Comparison of ENCODE assay signal across 34 cellular contexts in genomic region chr7:50431906-50432305, GRCh38. TPM values are rescaled to one million over a fixed set of nuclear protein-coding genes. Genes with fewer than 3 reads are reported as not detected.
DNase-seq lines count a peak whose midpoint lies in the region; ATAC-seq, FAIRE-seq and TF ChIP-seq lines count a peak whose summit lies in the region.
"Had no signal": no experiment of that assay in that cellular context is flagged by ENCODE, and none has a peak within 500 bp of the region (broad histone marks: within the 10 kb centered on the region; RNA-seq: fewer than 3 reads in every experiment).

No MANE protein-coding gene starts in this region.

- peak in 1 of 2 experiments; percentile 45; a peak in 1 of 4 replicates for TF ChIP-seq EP300 in SK-N-SH (IDR thresholded peaks at IDR 0.05; ENCODE audit: borderline replicate concordance in 1 of 2, low read depth in 1 of 2, low read length in 1 of 2)

- H3K36me3 ChIP-seq in SK-N-SH (replicated peaks in 1 of 2; ENCODE audit: control insufficient read depth in 1 of 2, insufficient read depth in 2 of 2, low read length in 1 of 2) = peaks cover 0 to 3% of the 10 kb centered on the region in 2 experiments
- no peaks in the 10 kb centered on the region for H3K36me3 ChIP-seq in adipocyte (ENCODE audit: control insufficient read depth, insufficient read depth, low read length, severe bottlenecking)
- H3K36me3 ChIP-seq: BE2C had no signal

- H3K9ac ChIP-seq in SK-N-SH (no peak overlapping the region), adipocyte (ENCODE audit: low read length) (no peak overlapping the region)
- H3K9ac ChIP-seq: BLaER1; BLaER1 treated with 17β-estradiol and CSF1 and Interleukin-3, amounts not matched to agents 10 nM and 100 nM had no signal

- no peak for DNase-seq in SK-N-SH
- DNase-seq in adipocyte (ENCODE audit: low read depth) = peak; percentile 15
- DNase-seq in stimulated activated naive B cell treated with anti-CD40 and anti-IgM and Interleukin-4, amounts not matched to agents 10 μg/mL and 1 μg/mL and 100 μg/mL, for 72 hours = no peak
- no peak for DNase-seq in GM12891 (ENCODE audit: insufficient read length, low spot score)
- no peak for DNase-seq in NCI-H2227 treated with DMSO at 0.1 percent for 48 hours (lab: John Stamatoyannopoulos, UW)
- DNase-seq: 8988T; ACHN; AML-193; BE2C; Caco-2; Calu3; CD4-positive, alpha-beta memory T cell; CD4-positive, alpha-beta T cell; CD4-positive, CD25-positive, alpha-beta regulatory T cell; CD8-positive, alpha-beta memory T cell; CD8-positive, alpha-beta T cell; COR-L47; DMS 273 treated with DMSO at 0.1 percent for 48 hours; DMS153; DMS53; DMS79; DMS79 treated with DMSO at 0.1 percent for 48 hours; DND-41; EL had no signal

- H3K36me3 Mint-ChIP-seq in stimulated activated naive B cell treated with anti-CD40 and anti-IgM and Interleukin-4, amounts not matched to agents 10 μg/mL and 1 μg/mL and 100 μg/mL, for 72 hours = peaks cover 2 to 7% of the 10 kb centered on the region in 2 donors
- H3K36me3 Mint-ChIP-seq: CD4-positive, alpha-beta memory T cell had no signal

- 39% methylated on average over 3 of the region's 3 CpGs for WGBS in SK-N-SH (ENCODE audit: low lambda C conversion rate)

- H3K4me1 ChIP-seq in SK-N-SH (ENCODE audit: control insufficient read depth in 1 of 2, insufficient read depth in 2 of 2, low read depth in 1 of 2, low read length in 1 of 2) (peaks cover 0 to 12% of the 10 kb centered on the region in 2 experiments; a peak in 2 of 4 replicates), adipocyte (ENCODE audit: control insufficient read depth, insufficient read depth, low read length) (peaks cover 12% of the 10 kb centered on the region)
- H3K4me1 ChIP-seq: BE2C, BLaER1 had no signal

- no peaks in the 10 kb centered on the region for H3K27me3 ChIP-seq in SK-N-SH (ENCODE audit: insufficient read depth)
- H3K27me3 ChIP-seq in adipocyte (replicated peaks; ENCODE audit: control insufficient read depth, insufficient read depth, low read length) = no peaks in the 10 kb centered on the region
- H3K27me3 ChIP-seq: BE2C; BLaER1; BLaER1 treated with 17β-estradiol and CSF1 and Interleukin-3, amounts not matched to agents 10 nM and 100 nM had no signal

- POLR2A ChIA-PET in SK-N-SH (lab: Yijun Ruan, JAX) = no interaction called here

- no peak for FAIRE-seq in GM12891 (lab: Jason Lieb, UNC)
- FAIRE-seq: A204.1, A549, D721Med had no signal

- H3K4me3 Mint-ChIP-seq in stimulated activated naive B cell treated with anti-CD40 and anti-IgM and Interleukin-4, amounts not matched to agents 10 μg/mL and 1 μg/mL and 100 μg/mL, for 72 hours = no peak overlapping the region
- H3K4me3 Mint-ChIP-seq: B cell; CD14-positive monocyte; CD4-positive, alpha-beta memory T cell; CD4-positive, alpha-beta T cell; CD4-positive, CD25-positive, alpha-beta regulatory T cell; CD8-positive, alpha-beta memory T cell; CD8-positive, alpha-beta T cell had no signal

- H3K27ac Mint-ChIP-seq in stimulated activated naive B cell treated with anti-CD40 and anti-IgM and Interleukin-4, amounts not matched to agents 10 μg/mL and 1 μg/mL and 100 μg/mL, for 72 hours = no peak overlapping the region
- H3K27ac Mint-ChIP-seq: B cell; CD14-positive monocyte; CD4-positive, alpha-beta memory T cell; CD4-positive, alpha-beta T cell; CD8-positive, alpha-beta T cell had no signal

- no peaks in the 10 kb centered on the region for H3K9me2 ChIP-seq in SK-N-SH

- H2AFZ ChIP-seq in SK-N-SH (ENCODE audit: low read depth) = no peak overlapping the region

- H4K20me1 ChIP-seq in SK-N-SH (ENCODE audit: insufficient read depth) = no peaks in the 10 kb centered on the region
- H4K20me1 ChIP-seq: BLaER1; BLaER1 treated with 17β-estradiol and CSF1 and Interleukin-3, amounts not matched to agents 10 nM and 100 nM had no signal

- TF ChIP-seq POLR2A in GM12891 (IDR thresholded peaks at IDR 0.05; ENCODE audit: low read depth, low read length) = no peak

- TF ChIP-seq RAD21 in SK-N-SH (IDR thresholded peaks at IDR 0.05; ENCODE audit: low read length) = no peak

- no peak overlapping the region; a peak in 1 of 4 replicates for H3K27ac ChIP-seq in SK-N-SH (ENCODE audit: low read depth in 2 of 2, low read length in 1 of 2)
- H3K27ac ChIP-seq: 22Rv1; A549; BLaER1; BLaER1 treated with 17β-estradiol and CSF1 and Interleukin-3, amounts not matched to agents 10 nM and 100 nM; C4-2B had no signal

- H3K79me2 ChIP-seq in SK-N-SH (ENCODE audit: insufficient read depth) = no peaks in the 10 kb centered on the region

- no peak overlapping the region for H3K4me2 ChIP-seq in SK-N-SH
- H3K4me2 ChIP-seq: A549; BLaER1; BLaER1 treated with 17β-estradiol and CSF1 and Interleukin-3, amounts not matched to agents 10 nM and 100 nM had no signal

- no peak for ATAC-seq in SK-N-SH treated with all-trans-retinoic acid at 6 μM for 48 hours
- no peak for ATAC-seq in stimulated activated naive B cell treated with anti-CD40 and anti-IgM and Interleukin-4, amounts not matched to agents 10 μg/mL and 1 μg/mL and 100 μg/mL, for 72 hours (replicated peaks)
- ATAC-seq: A549; CD8-positive, alpha-beta T cell had no signal

- TF ChIP-seq CTCF in SK-N-SH (IDR thresholded peaks at IDR 0.05) = no peak

- no peaks in the 10 kb centered on the region for H3K27me3 Mint-ChIP-seq in stimulated activated naive B cell treated with anti-CD40 and anti-IgM and Interleukin-4, amounts not matched to agents 10 μg/mL and 1 μg/mL and 100 μg/mL, for 72 hours
- H3K27me3 Mint-ChIP-seq: B cell; CD4-positive, alpha-beta memory T cell; CD4-positive, alpha-beta T cell; CD4-positive, CD25-positive, alpha-beta regulatory T cell; CD8-positive, alpha-beta memory T cell had no signal

- H3K4me1 Mint-ChIP-seq in stimulated activated naive B cell treated with anti-CD40 and anti-IgM and Interleukin-4, amounts not matched to agents 10 μg/mL and 1 μg/mL and 100 μg/mL, for 72 hours = peaks cover 0 to 2% of the 10 kb centered on the region in 2 donors
- H3K4me1 Mint-ChIP-seq: B cell; CD4-positive, alpha-beta memory T cell; CD8-positive, alpha-beta memory T cell had no signal

- CTCF ChIA-PET in SK-N-SH (lab: Yijun Ruan, JAX) = interaction anchor here (1.3 to 2.4 kb wide), 8 partner anchors 8 to 281 kb away, joined by 3 to 11 read pairs (median 4); no protein-coding TSS in a partner anchor

- H3K9me3 ChIP-seq in SK-N-SH (no peaks in the 10 kb centered on the region), adipocyte (ENCODE audit: control insufficient read depth, low read length) (no peaks in the 10 kb centered on the region)
- H3K9me3 ChIP-seq: A549; BE2C; BLaER1; BLaER1 treated with 17β-estradiol and CSF1 and Interleukin-3, amounts not matched to agents 10 nM and 100 nM; Caco-2 had no signal

- peaks cover 13% of the 10 kb centered on the region for H3F3A ChIP-seq in SK-N-SH (replicated peaks; ENCODE audit: insufficient read depth)

- no peaks in the 10 kb centered on the region for H3K9me3 Mint-ChIP-seq in stimulated activated naive B cell treated with anti-CD40 and anti-IgM and Interleukin-4, amounts not matched to agents 10 μg/mL and 1 μg/mL and 100 μg/mL, for 72 hours
- H3K9me3 Mint-ChIP-seq: CD14-positive monocyte; CD4-positive, alpha-beta memory T cell; CD4-positive, alpha-beta T cell; CD4-positive, CD25-positive, alpha-beta regulatory T cell; CD8-positive, alpha-beta memory T cell; CD8-positive, alpha-beta T cell had no signal

- H3K4me3 ChIP-seq in SK-N-SH (ENCODE audit: low read depth in 2 of 2, low read length in 1 of 2) (no peak overlapping the region), adipocyte (ENCODE audit: low read length) (no peak overlapping the region)
- H3K4me3 ChIP-seq: A549; BLaER1; BLaER1 treated with 17β-estradiol and CSF1 and Interleukin-3, amounts not matched to agents 10 nM and 100 nM had no signal

TF ChIP-seq in SK-N-SH, 30 proteins besides CTCF, POLR2A, EP300 and RAD21:
- TF ChIP-seq MXI1 (IDR thresholded peaks at IDR 0.05; ENCODE audit: low read depth, low read length) (no peak), GATA2 (CRISPR knock-in tag; IDR thresholded peaks at IDR 0.05) (peak; percentile 64), RCOR1 (IDR thresholded peaks at IDR 0.05; ENCODE audit: low read length) (peak; percentile 77; the same call in 1 of the 2 replicates), CHD2 (IDR thresholded peaks at IDR 0.05; ENCODE audit: low read length, partially characterized antibody) (peak; percentile 42)

TF ChIP-seq in SK-N-SH treated with all-trans-retinoic acid at 6 μM for 48 hours, 23 proteins besides CTCF, POLR2A, EP300 and RAD21 (continues in another document):
- TF ChIP-seq, protein P1, sequence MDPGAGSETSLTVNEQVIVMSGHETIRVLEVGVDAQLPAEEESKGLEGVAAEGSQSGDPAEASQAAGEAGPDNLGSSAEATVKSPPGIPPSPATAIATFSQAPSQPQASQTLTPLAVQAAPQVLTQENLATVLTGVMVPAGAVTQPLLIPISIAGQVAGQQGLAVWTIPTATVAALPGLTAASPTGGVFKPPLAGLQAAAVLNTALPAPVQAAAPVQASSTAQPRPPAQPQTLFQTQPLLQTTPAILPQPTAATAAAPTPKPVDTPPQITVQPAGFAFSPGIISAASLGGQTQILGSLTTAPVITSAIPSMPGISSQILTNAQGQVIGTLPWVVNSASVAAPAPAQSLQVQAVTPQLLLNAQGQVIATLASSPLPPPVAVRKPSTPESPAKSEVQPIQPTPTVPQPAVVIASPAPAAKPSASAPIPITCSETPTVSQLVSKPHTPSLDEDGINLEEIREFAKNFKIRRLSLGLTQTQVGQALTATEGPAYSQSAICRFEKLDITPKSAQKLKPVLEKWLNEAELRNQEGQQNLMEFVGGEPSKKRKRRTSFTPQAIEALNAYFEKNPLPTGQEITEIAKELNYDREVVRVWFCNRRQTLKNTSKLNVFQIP (CRISPR knock-in tag; IDR thresholded peaks at IDR 0.05; ENCODE audit: borderline replicate concordance, low read depth) = no peak
- no peak for TF ChIP-seq ARNTL (CRISPR knock-in tag; IDR thresholded peaks at IDR 0.05; ENCODE audit: borderline replicate concordance, low read depth)

TF ChIP-seq in GM12891, 5 proteins besides CTCF, POLR2A, EP300 and RAD21:
- no peak for TF ChIP-seq POU2F2 (IDR thresholded peaks at IDR 0.05; ENCODE audit: low read depth, low read length)
- TF ChIP-seq POLR2AphosphoS5 (IDR thresholded peaks at IDR 0.05; ENCODE audit: low read depth, low read length) = no peak
- TF ChIP-seq TAF1 (IDR thresholded peaks at IDR 0.05; ENCODE audit: low read depth, low read length) = no peak
- no peak for TF ChIP-seq SPI1 (IDR thresholded peaks at IDR 0.05; ENCODE audit: low read depth, low read length)
- no peak for TF ChIP-seq PAX5 (IDR thresholded peaks at IDR 0.05; ENCODE audit: insufficient read depth, low read length, severe bottlenecking)

RNA-seq across cellular contexts. Expression of gene FIGNL1, which starts 18.2 kb away (rescaled TPM):
- polyA plus RNA-seq in SK-N-SH (2012; rRNA removed) = 6.7 and 8.6 TPM in 2 replicates
- polyA plus RNA-seq in SK-N-SH (2012; cell fraction: cytosol; rRNA removed) = 7.3 and 7.7 TPM in 2 replicates
- 7.3 and 12.9 TPM in 2 replicates for polyA plus RNA-seq in SK-N-SH (2012; cell fraction: nucleus; rRNA removed)
- polyA plus RNA-seq in GM12891 (2012; ENCODE audit: low read depth, missing spikeins) = 9.0 TPM
